20 cellular contexts compared by ENCODE assay signal in genomic region chr4:73036123-73036522, GRCh38. TPM values are rescaled to one million over a fixed set of nuclear protein-coding genes. Genes with fewer than 3 reads are reported as not detected.
DNase-seq lines count a peak whose midpoint lies in the region; ATAC-seq, FAIRE-seq and TF ChIP-seq lines count a peak whose summit lies in the region.
"Had no signal": no experiment of that assay in that cellular context is flagged by ENCODE, and none has a peak within 500 bp of the region (broad histone marks: within the 10 kb centered on the region; RNA-seq: fewer than 3 reads in every experiment).

No MANE protein-coding gene starts in this region.

- no peaks in the 10 kb centered on the region for H3K36me3 ChIP-seq in Karpas-422 (ENCODE audit: insufficient read depth, low read length)
- H3K36me3 ChIP-seq: MG63 had no signal

- H3K9ac ChIP-seq in Karpas-422 (ENCODE audit: low read length), result no peak overlapping the region
- H3K9ac ChIP-seq: KMS-11 had no signal

- no peak for FAIRE-seq in RCC 7860 (lab: Jason Lieb, UNC)
- FAIRE-seq: GM12892 had no signal

- no peak overlapping the region for H2AFZ ChIP-seq in Karpas-422 (ENCODE audit: low read length)

- H3K4me3 ChIP-seq in GM12865 (ENCODE audit: low read depth, low read length) (no peak overlapping the region), Karpas-422 (ENCODE audit: low read length) (no peak overlapping the region)
- H3K4me3 ChIP-seq: MG63 had no signal

- no peak for TF ChIP-seq CTCF in GM12865 (IDR thresholded peaks at IDR 0.05; ENCODE audit: insufficient read depth, low read depth, low read length, missing control alignments)

- ATAC-seq in GM18858 (IDR thresholded peaks at IDR 0.05; ENCODE audit: unreplicated experiment) (peak; percentile 45), HG02678 (IDR thresholded peaks at IDR 0.05; ENCODE audit: unreplicated experiment) (peak; percentile 57), HG03571 (IDR thresholded peaks at IDR 0.05; ENCODE audit: unreplicated experiment) (peak; percentile 55)
- ATAC-seq: T-helper 17 cell had no signal

- H3K79me2 ChIP-seq in Karpas-422 (ENCODE audit: low read length), result no peaks in the 10 kb centered on the region

- DNase-seq in GM12865 (ENCODE audit: low read depth) (peak; percentile 11), NAMALWA (ENCODE audit: low spot score) (no peak), NCI-H1694 treated with DMSO at 0.1 percent for 48 hours (lab: John Stamatoyannopoulos, UW) (no peak), Karpas-422 (no peak), RCC 7860 (ENCODE audit: low spot score) (no peak)
- DNase-seq: AML-193, Caco-2, H7, MG63, NCI-H1105 treated with DMSO at 0.1 percent for 48 hours, NCI-H1930, NCI-H2171, NCI-H510A, SIG-M5, T-helper 17 cell had no signal

- H4K20me1 ChIP-seq in Karpas-422 (ENCODE audit: insufficient read depth, low read depth, low read length), result no peaks in the 10 kb centered on the region

- no peaks in the 10 kb centered on the region for H3K4me1 ChIP-seq in Karpas-422 (ENCODE audit: low read length)
- H3K4me1 ChIP-seq: Caco-2 had no signal

- H3K4me2 ChIP-seq in Karpas-422 (ENCODE audit: low read depth, low read length, poor library complexity, severe bottlenecking), result no peak overlapping the region
- H3K4me2 ChIP-seq: KMS-11 had no signal

- no peaks in the 10 kb centered on the region for H3K27me3 ChIP-seq in Karpas-422 (ENCODE audit: low read length)
- H3K27me3 ChIP-seq: MG63 had no signal

- H3K27ac ChIP-seq in Karpas-422 (ENCODE audit: low read length), result no peak overlapping the region
- H3K27ac ChIP-seq: KMS-11 had no signal

- H3K9me2 ChIP-seq in Karpas-422 (replicated peaks; ENCODE audit: insufficient read depth, low read length), result no peaks in the 10 kb centered on the region

- H3K9me3 ChIP-seq in Karpas-422 (ENCODE audit: low read length), result no peaks in the 10 kb centered on the region; the same call in 1 of the 2 replicates
- H3K9me3 ChIP-seq: MG63 had no signal

RNA-seq across cellular contexts. Expression of gene COX18, which starts 33.4 kb away (rescaled TPM):
- total RNA-seq in Karpas-422 (2014; rRNA removed; shearing (Covaris generic); ENCODE audit: low replicate concordance), result 14.6 and 15.3 TPM in 2 replicates
